In genomic region chr10:66783296-66783695, GRCh38 we compare ENCODE assay signal across 20 cellular contexts.
DNase-seq lines count a peak whose midpoint lies in the region; ATAC-seq lines count a peak whose summit lies in the region.
"Had no signal": no experiment of that assay in that cellular context is flagged by ENCODE, and none has a peak within 500 bp of the region (broad histone marks: within the 10 kb centered on the region; RNA-seq: fewer than 3 reads in every experiment).

No MANE protein-coding gene starts in this region.

- no peak for ATAC-seq in GM19395 (IDR thresholded peaks at IDR 0.05; ENCODE audit: unreplicated experiment)
- no peak for ATAC-seq in GM19324 (IDR thresholded peaks at IDR 0.05; ENCODE audit: low FRiP score, unreplicated experiment)
- ATAC-seq: left ventricle myocardium superior, WTC11 had no signal

- DNase-seq in A172 (ENCODE audit: low spot score) (peak; percentile 25), HS-5 (ENCODE audit: low read depth) (peak; percentile 30), astrocyte of the hippocampus (ENCODE audit: low read depth, low spot score) (peak; percentile 38), kidney tubule cell (ENCODE audit: low spot score) (peak; percentile 55), SK-N-DZ (ENCODE audit: low spot score) (no peak)
- no peak for DNase-seq in activated CD8-positive, alpha-beta memory T cell treated with anti-CD3 and anti-CD28 coated beads, Interleukin-2, amount 50 U/mL, for 48 hours
- DNase-seq: 8988T; activated CD4-positive, alpha-beta memory T cell treated with anti-CD3 and anti-CD28 coated beads for 36 hours; activated naive CD4-positive, alpha-beta T cell; Calu3; effector memory CD4-positive, alpha-beta T cell; left ventricle myocardium superior; NCI-H1048; NCI-H1930; NCI-H345; OCI-M1; retina had no signal

Comparison
In these comparisons a context has a peak if more than half of its experiments do, and no peak if none do; other contexts are left out.
1. DNase-seq: peak in A172 (single experiment), HS-5 (single experiment), astrocyte of the hippocampus (single experiment) and kidney tubule cell (single experiment); none in activated CD8-positive, alpha-beta memory T cell treated with anti-CD3 and anti-CD28 coated beads, Interleukin-2, amount 50 U/mL, for 48 hours (single experiment) and SK-N-DZ (single experiment).